21 cellular contexts compared by ENCODE assay signal in the genomic region with DNA sequence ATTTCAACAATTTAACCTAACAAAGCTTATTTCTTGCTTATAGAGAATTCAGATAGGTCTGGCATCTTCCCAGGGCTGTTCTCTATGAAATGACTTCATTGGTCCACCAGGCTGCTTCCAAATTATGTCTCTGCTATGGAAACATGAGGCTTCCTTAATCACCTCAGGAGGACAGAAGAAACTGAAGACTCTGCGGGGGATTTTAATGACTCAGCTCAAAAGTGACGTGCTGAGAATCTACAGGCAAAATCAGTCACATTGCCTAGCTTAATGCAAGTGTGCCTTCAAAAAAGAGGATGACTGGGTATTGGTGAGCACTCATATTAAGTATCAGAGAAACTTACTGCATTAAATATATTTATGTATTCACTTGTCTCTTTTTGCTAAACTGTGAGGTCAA.
A peak's percentile ranks its signal among the peaks of the same experiment; 100 is the strongest.
DNase-seq lines count a peak whose midpoint lies in the region; ATAC-seq, FAIRE-seq and TF ChIP-seq lines count a peak whose summit lies in the region.
"Had no signal": no experiment of that assay in that cellular context is flagged by ENCODE, and none has a peak within 500 bp of the region (broad histone marks: within the 10 kb centered on the region; RNA-seq: fewer than 3 reads in every experiment).

No MANE protein-coding gene starts in this region.

- CTCF ChIA-PET in GM12878 (lab: Yijun Ruan, JAX) = interaction anchor here (0.6 to 1.2 kb wide), 3 partner anchors 132 to 855 kb away, joined by 3 read pairs; no protein-coding TSS in a partner anchor
- CTCF ChIA-PET in RWPE1 (lab: Yijun Ruan, JAX) = no interaction called here

- H3K27ac ChIP-seq in GM12878 (ENCODE audit: control insufficient read depth, insufficient read depth) (no peak overlapping the region), RWPE1 (no peak overlapping the region)
- H3K27ac ChIP-seq: C4-2B, left lung had no signal

- in situ Hi-C loops in GM12878 (cut with MboI) = no loop called here

- H2AFZ ChIP-seq in GM12878 (ENCODE audit: control insufficient read depth, low read depth, low read length) = no peak overlapping the region

- no peaks in the 10 kb centered on the region for H4K20me1 ChIP-seq in GM12878 (ENCODE audit: control insufficient read depth, insufficient read depth)

- POLR2A ChIA-PET in GM12878 (lab: Charles Lee) (no interaction called here), RWPE1 (lab: Yijun Ruan, JAX; ENCODE audit: low non-redundant PET) (no interaction called here)

- WGBS in GM12878 (ENCODE audit: insufficient coverage, insufficient replicate concordance, low lambda C conversion rate, missing lambda C conversion rate) = 33% methylated on average over 2 of the region's 2 CpGs

- TF ChIP-seq EP300 in GM12878 (IDR thresholded peaks at IDR 0.05; ENCODE audit: borderline replicate concordance in 1 of 2, control insufficient read depth in 1 of 2, low read depth in 2 of 2, low read length in 2 of 2) = no peak

- intact Hi-C loops in GM12878 (cut with micrococcal nuclease; ENCODE audit: unreplicated experiment) = no loop called here

- ATAC-seq in HG03558 (IDR thresholded peaks at IDR 0.05; ENCODE audit: extremely low read depth, unreplicated experiment) (peak; percentile 59), GM12878 (peak; percentile 70), HG03108 (IDR thresholded peaks at IDR 0.05; ENCODE audit: unreplicated experiment) (no peak), GM21515 (IDR thresholded peaks at IDR 0.05; ENCODE audit: unreplicated experiment) (no peak)
- ATAC-seq: left lung, T-cell had no signal

- BruUV-seq in GM12878 (replicated peaks; lab: Mats Ljungman, UMichigan) = no TSS peak

- SMC1A ChIA-PET in GM12878 (lab: Charles Lee; ENCODE audit: uncharacterized antibody, unreplicated experiment) = no interaction called here

- no peaks in the 10 kb centered on the region for H3K27me3 ChIP-seq in GM12878 (replicated peaks in 1 of 2; ENCODE audit: control insufficient read depth in 2 of 2, insufficient read depth in 2 of 2, low read length in 1 of 2)
- H3K27me3 ChIP-seq: left lung had no signal

- RAD21 ChIA-PET in GM12878 (lab: Charles Lee; ENCODE audit: unreplicated experiment) = no interaction called here

- TF ChIP-seq RAD21 in GM12878 (IDR thresholded peaks at IDR 0.05; ENCODE audit: insufficient read depth, low read depth, low read length) = no peak

- no peaks in the 10 kb centered on the region for H3K4me1 ChIP-seq in GM12878 (ENCODE audit: control insufficient read depth, insufficient read depth, low read length)
- H3K4me1 ChIP-seq: left lung had no signal

- no peak for TF ChIP-seq CTCF in GM12878 (IDR thresholded peaks at IDR 0.05 in 2 of 3, conservative IDR thresholded peaks at IDR 0.05 in 1 of 3; ENCODE audit: control insufficient read depth in 2 of 3, extremely low read depth in 1 of 3, insufficient read depth in 1 of 3, low read depth in 3 of 3, low read length in 3 of 3)
- no peak for TF ChIP-seq CTCF in RWPE1 (conservative IDR thresholded peaks at IDR 0.05; ENCODE audit: low read depth)

- no peak overlapping the region for H3K4me2 ChIP-seq in GM12878 (ENCODE audit: control insufficient read depth, insufficient read depth)

- FAIRE-seq in GM12878 (lab: Jason Lieb, UNC) = no peak
- FAIRE-seq: endothelial cell of umbilical vein, GM19239 had no signal

- H3K4me3 ChIP-seq in GM12878 = no peak overlapping the region
- H3K4me3 ChIP-seq: left lung had no signal

- no peak for TF ChIP-seq POLR2A in GM12878 (IDR thresholded peaks at IDR 0.05; ENCODE audit: low read depth, low read length)

- no peaks in the 10 kb centered on the region for H3K9me3 ChIP-seq in GM12878 (replicated peaks; ENCODE audit: control insufficient read depth, insufficient read depth, low read length)
- H3K9me3 ChIP-seq: left lung had no signal

- H3K9ac ChIP-seq in GM12878 (ENCODE audit: control insufficient read depth, insufficient read depth, low read length) = no peak overlapping the region

- DNase-seq in EH (ENCODE audit: low read depth) = peak; percentile 92
- DNase-seq in GM12878 (ENCODE audit: low read depth, low spot score) = no peak
- DNase-seq in myocyte (ENCODE audit: low read depth) = peak; percentile 53
- DNase-seq in midbrain (lab: John Stamatoyannopoulos, UW) = no peak
- DNase-seq in RWPE1 (ENCODE audit: low spot score) = no peak
- DNase-seq: activated B cell treated with CpG ODN at 0.5 μM for 24 hours; activated CD8-positive, alpha-beta memory T cell treated with anti-CD3 and anti-CD28 coated beads, Interleukin-2, amount 50 U/mL, for 4 hours; cerebellar nuclear complex; DMS79 treated with DMSO at 0.1 percent for 48 hours; hypothalamus; left lung; NCI-H1417; NCI-H345; posterior cingulate gyrus; T-cell had no signal

- H3K36me3 ChIP-seq in GM12878 (ENCODE audit: control insufficient read depth in 2 of 2, insufficient read depth in 2 of 2, low read length in 1 of 2) = no peaks in the 10 kb centered on the region
- H3K36me3 ChIP-seq: left lung had no signal

- no peaks in the 10 kb centered on the region for H3K79me2 ChIP-seq in GM12878 (ENCODE audit: control insufficient read depth, insufficient read depth, low read length)

TF ChIP-seq in GM12878, 131 proteins besides CTCF, POLR2A, EP300 and RAD21:
- TF ChIP-seq HDGF (IDR thresholded peaks at IDR 0.05) = no peak
- no peak for TF ChIP-seq IKZF1 (conservative IDR thresholded peaks at IDR 0.05)
- TF ChIP-seq MYC (IDR thresholded peaks at IDR 0.05; ENCODE audit: insufficient read depth, insufficient read length, insufficient replicate concordance, low read length, severe bottlenecking) = no peak
- TF ChIP-seq, protein P1, sequence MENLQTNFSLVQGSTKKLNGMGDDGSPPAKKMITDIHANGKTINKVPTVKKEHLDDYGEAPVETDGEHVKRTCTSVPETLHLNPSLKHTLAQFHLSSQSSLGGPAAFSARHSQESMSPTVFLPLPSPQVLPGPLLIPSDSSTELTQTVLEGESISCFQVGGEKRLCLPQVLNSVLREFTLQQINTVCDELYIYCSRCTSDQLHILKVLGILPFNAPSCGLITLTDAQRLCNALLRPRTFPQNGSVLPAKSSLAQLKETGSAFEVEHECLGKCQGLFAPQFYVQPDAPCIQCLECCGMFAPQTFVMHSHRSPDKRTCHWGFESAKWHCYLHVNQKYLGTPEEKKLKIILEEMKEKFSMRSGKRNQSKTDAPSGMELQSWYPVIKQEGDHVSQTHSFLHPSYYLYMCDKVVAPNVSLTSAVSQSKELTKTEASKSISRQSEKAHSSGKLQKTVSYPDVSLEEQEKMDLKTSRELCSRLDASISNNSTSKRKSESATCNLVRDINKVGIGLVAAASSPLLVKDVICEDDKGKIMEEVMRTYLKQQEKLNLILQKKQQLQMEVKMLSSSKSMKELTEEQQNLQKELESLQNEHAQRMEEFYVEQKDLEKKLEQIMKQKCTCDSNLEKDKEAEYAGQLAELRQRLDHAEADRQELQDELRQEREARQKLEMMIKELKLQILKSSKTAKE (IDR thresholded peaks at IDR 0.05; ENCODE audit: low read depth, poor library complexity, severe bottlenecking) = no peak
- TF ChIP-seq ZZZ3 (IDR thresholded peaks at IDR 0.05; ENCODE audit: control insufficient read depth, insufficient read length, low read depth) = no peak
- TF ChIP-seq SMARCA5 (IDR thresholded peaks at IDR 0.05) = no peak

Comparison
In these comparisons a context has a peak if more than half of its experiments do, and no peak if none do; other contexts are left out.
1. DNase-seq: peak in EH (single experiment) and myocyte (single experiment); none in GM12878 (single experiment), midbrain (single experiment) and RWPE1 (single experiment).
2. ATAC-seq: peak in HG03558 (single experiment) and GM12878 (single experiment); none in HG03108 (single experiment) and GM21515 (single experiment).